Comparison of ENCODE assay signal across 8 cellular contexts in genomic region chr2:197286805-197287595, GRCh38. TPM values are rescaled to one million over a fixed set of nuclear protein-coding genes. Genes with fewer than 3 reads are reported as not detected.
DNase-seq lines count a peak whose midpoint lies in the region; ATAC-seq, FAIRE-seq and TF ChIP-seq lines count a peak whose summit lies in the region.

No MANE protein-coding gene starts in this region.

- H3K27ac Mint-ChIP-seq in CD4-positive, alpha-beta T cell, result peak overlapping the region; percentile 86

- peak overlapping the region; percentile 84 for H3K4me3 Mint-ChIP-seq in CD4-positive, alpha-beta T cell

- H3K36me3 Mint-ChIP-seq in CD4-positive, alpha-beta T cell (ENCODE audit: low read depth), result peaks cover 33% of the 10 kb centered on the region

- H3K9me3 Mint-ChIP-seq in CD4-positive, alpha-beta T cell, result no peaks in the 10 kb centered on the region

- no peaks in the 10 kb centered on the region for H3K27me3 ChIP-seq in CD4-positive, alpha-beta T cell (ENCODE audit: control insufficient read depth, insufficient read depth, low read length)
- H3K27me3 ChIP-seq in pancreas (no peaks in the 10 kb centered on the region), H7 (ENCODE audit: control insufficient read depth, insufficient read depth, low read length) (no peaks in the 10 kb centered on the region)

- TF ChIP-seq CTCF in CD4-positive, alpha-beta T cell (IDR thresholded peaks at IDR 0.05), result no peak
- no peak for TF ChIP-seq CTCF in pancreas (IDR thresholded peaks at IDR 0.05)

- 57 to 63% methylated on average over 8 of the region's 8 CpGs for WGBS in pancreas, 2 donors

- no peak overlapping the region for H3K4me3 ChIP-seq in pancreas
- H3K4me3 ChIP-seq in H7 (ENCODE audit: insufficient read depth, low read depth, low read length), result no peak overlapping the region

- H3K27ac ChIP-seq in CD4-positive, alpha-beta T cell (ENCODE audit: low read depth, low read length), result peak overlapping the region; percentile 43
- H3K27ac ChIP-seq in pancreas, result no peak overlapping the region

- POLR2A ChIA-PET in CD4-positive, alpha-beta T cell (lab: Charles Lee), result interaction anchor here (0.6 to 4.3 kb wide), 13 partner anchors 9 to 174 kb away, joined by 3 to 32 read pairs (median 5); no protein-coding TSS in a partner anchor

- intact Hi-C loops in CD4-positive, alpha-beta T cell (cut with DNase I, micrococcal nuclease), result no loop called here
- intact Hi-C loops in pancreas (cut with DNase I), result no loop called here

- CTCF ChIA-PET in CD4-positive, alpha-beta T cell (lab: Charles Lee), result interaction anchor here (0.5 to 1.5 kb wide), 5 partner anchors 10 to 81 kb away, joined by 3 to 4 read pairs (median 3); no protein-coding TSS in a partner anchor

- no peaks in the 10 kb centered on the region for H3K9me3 ChIP-seq in CD4-positive, alpha-beta T cell (ENCODE audit: control insufficient read depth, low read length)
- H3K9me3 ChIP-seq in pancreas, result no peaks in the 10 kb centered on the region

- H3K4me1 Mint-ChIP-seq in CD4-positive, alpha-beta T cell (ENCODE audit: low read depth), result peaks cover 85% of the 10 kb centered on the region

- peak in 3 of 10 experiments; percentile 25 to 54 (median 40) for DNase-seq in CD4-positive, alpha-beta T cell
- DNase-seq in T-helper 22 cell (ENCODE audit: low read depth) (peak; percentile 46), pancreas (peak in 2 of 6 donors; percentile 28 to 54), DMS 273 treated with DMSO at 0.1 percent for 48 hours (lab: John Stamatoyannopoulos, UW) (no peak), H7 (no peak)

- peak; percentile 93 for FAIRE-seq in pancreas (lab: Jason Lieb, UNC)

- no peaks in the 10 kb centered on the region for H3K36me3 ChIP-seq in pancreas
- no peaks in the 10 kb centered on the region for H3K36me3 ChIP-seq in H7 (replicated peaks; ENCODE audit: control insufficient read depth, insufficient read depth, low read length)

- peaks cover 0 to 6% (median 0%) of the 10 kb centered on the region in 3 donors for H3K4me1 ChIP-seq in pancreas

- H3K27me3 Mint-ChIP-seq in CD4-positive, alpha-beta T cell, result no peaks in the 10 kb centered on the region

- peak; percentile 96 for ATAC-seq in CD4-positive, alpha-beta T cell (ENCODE audit: poor library complexity)
- ATAC-seq in GM19351 (IDR thresholded peaks at IDR 0.05; ENCODE audit: unreplicated experiment) (peak; percentile 99), HG03432 (IDR thresholded peaks at IDR 0.05; ENCODE audit: unreplicated experiment) (peak; percentile 97), esophagus mucosa (peak; percentile 91), pancreas (peak in 3 of 4 donors; percentile 76 to 90 (median 87))

RNA-seq across cellular contexts. Expression of gene ANKRD44, which starts 23.6 kb away (rescaled TPM):
- 100 to 1,000 TPM; 170 to 186 TPM for total RNA-seq in CD4-positive, alpha-beta T cell
- total RNA-seq in esophagus mucosa (6.8 TPM), pancreas (10 to 100 TPM in 1 of 6 donors, 1 to 10 TPM in 5; 6.9 to 12.5 (median 8.5) TPM)
- polyA plus RNA-seq in pancreas, result 1 to 10 TPM; 1.9 to 2.6 TPM
- total RNA-seq in H7 (2014; rRNA removed; shearing (Covaris generic)), result 0.76 and 3.2 TPM in 2 replicates

Comparison
In these comparisons a context has a peak if more than half of its experiments do, and no peak if none do; other contexts are left out.
1. RNA of gene ANKRD44, which starts 23.6 kb away (total RNA-seq): 170 to 186 TPM in CD4-positive, alpha-beta T cell; 6.9 to 12.5 TPM in pancreas, 6.8 TPM in esophagus mucosa (single experiment) and 0.76 to 3.2 TPM in H7; every median in the first group is over 10 times any median in the second.
2. Peak in every context shown above with its lines, with median percentiles within 50 percentile points of each other: ATAC-seq.